12 cellular contexts compared by ENCODE assay signal in genomic region chr11:130388607-130389205, GRCh38. TPM values are rescaled to one million over a fixed set of nuclear protein-coding genes. Genes with fewer than 3 reads are reported as not detected.
A peak's percentile ranks its signal among the peaks of the same experiment; 100 is the strongest.
DNase-seq lines count a peak whose midpoint lies in the region; ATAC-seq, FAIRE-seq and TF ChIP-seq lines count a peak whose summit lies in the region.
"Had no signal": no experiment of that assay in that cellular context is flagged by ENCODE, and none has a peak within 500 bp of the region (broad histone marks: within the 10 kb centered on the region; RNA-seq: fewer than 3 reads in every experiment).

No MANE protein-coding gene starts in this region.

- no peaks in the 10 kb centered on the region for H3K9me3 ChIP-seq in effector memory CD4-positive, alpha-beta T cell (ENCODE audit: control insufficient read depth, low read length)
- H3K9me3 ChIP-seq in BE2C: no peaks in the 10 kb centered on the region
- H3K9me3 ChIP-seq: adrenal gland had no signal

- no peaks in the 10 kb centered on the region for H3K36me3 Mint-ChIP-seq in activated naive CD4-positive, alpha-beta T cell treated with anti-CD3 and anti-CD28 coated beads, Interleukin-2, amount 50 U/mL, for 24 hours
- no peaks in the 10 kb centered on the region for H3K36me3 Mint-ChIP-seq in T-helper 2 cell treated with Interferon-gamma antibody and Interleukin-4, amounts not matched to agents 5 μg/mL and 100 μg/mL, for 36 hours (ENCODE audit: low read depth)
- peaks cover 6% of the 10 kb centered on the region for H3K36me3 Mint-ChIP-seq in stimulated activated effector memory CD8-positive, alpha-beta T cell treated with anti-CD3 and anti-CD28 coated beads, Interleukin-12 subunit alpha, Interleukin-12 subunit beta, amount 100 ng/mL, for 72 hours

- H3K27me3 ChIP-seq in effector memory CD4-positive, alpha-beta T cell (replicated peaks; ENCODE audit: control insufficient read depth, insufficient read depth, low read length, poor library complexity, severe bottlenecking): no peaks in the 10 kb centered on the region
- no peaks in the 10 kb centered on the region for H3K27me3 ChIP-seq in BE2C
- H3K27me3 ChIP-seq: adrenal gland had no signal

- H3K4me3 ChIP-seq in effector memory CD4-positive, alpha-beta T cell (ENCODE audit: insufficient read depth, low read depth, low read length, poor library complexity, severe bottlenecking): peak overlapping the region; percentile 37
- no peak overlapping the region for H3K4me3 ChIP-seq in BE2C (ENCODE audit: low read depth, low read length)
- H3K4me3 ChIP-seq: adrenal gland, coronary artery had no signal

- TF ChIP-seq POLR2A in GM12892 (IDR thresholded peaks at IDR 0.05; ENCODE audit: low read depth, low read length): no peak

- TF ChIP-seq CTCF in BE2C (IDR thresholded peaks at IDR 0.05; ENCODE audit: low read depth, low read length): no peak

- peak overlapping the region; percentile 59 for H3K27ac Mint-ChIP-seq in activated naive CD4-positive, alpha-beta T cell treated with anti-CD3 and anti-CD28 coated beads, Interleukin-2, amount 50 U/mL, for 24 hours
- H3K27ac Mint-ChIP-seq in T-helper 2 cell treated with Interferon-gamma antibody and Interleukin-4, amounts not matched to agents 5 μg/mL and 100 μg/mL, for 36 hours: peak overlapping the region; percentile 39
- peak overlapping the region; percentile 84 for H3K27ac Mint-ChIP-seq in stimulated activated effector memory CD8-positive, alpha-beta T cell treated with anti-CD3 and anti-CD28 coated beads, Interleukin-12 subunit alpha, Interleukin-12 subunit beta, amount 100 ng/mL, for 72 hours

- no peak for DNase-seq in activated naive CD4-positive, alpha-beta T cell (lab: John Stamatoyannopoulos, UW)
- DNase-seq in T-helper 2 cell treated with Interferon-gamma antibody and Interleukin-4, amounts not matched to agents 5 μg/mL and 100 μg/mL, for 36 hours (ENCODE audit: low spot score): no peak
- DNase-seq in effector memory CD4-positive, alpha-beta T cell: no peak
- DNase-seq in stimulated activated effector memory CD8-positive, alpha-beta T cell treated with anti-CD3 and anti-CD28 coated beads, Interleukin-12 subunit alpha, Interleukin-12 subunit beta, amount 100 ng/mL, for 72 hours (ENCODE audit: low spot score in 2 of 2): no peak
- DNase-seq in GM12892 (ENCODE audit: insufficient read length) (no peak), BE2C (no peak)
- DNase-seq: mesenchymal stem cell, NCI-H2227 treated with DMSO at 0.1 percent for 48 hours had no signal

- H3K27me3 Mint-ChIP-seq in activated naive CD4-positive, alpha-beta T cell treated with anti-CD3 and anti-CD28 coated beads, Interleukin-2, amount 50 U/mL, for 24 hours: no peaks in the 10 kb centered on the region
- H3K27me3 Mint-ChIP-seq in T-helper 2 cell treated with Interferon-gamma antibody and Interleukin-4, amounts not matched to agents 5 μg/mL and 100 μg/mL, for 36 hours (ENCODE audit: low read depth): no peaks in the 10 kb centered on the region

- no peaks in the 10 kb centered on the region for H3K9me3 Mint-ChIP-seq in activated naive CD4-positive, alpha-beta T cell treated with anti-CD3 and anti-CD28 coated beads, Interleukin-2, amount 50 U/mL, for 24 hours
- H3K9me3 Mint-ChIP-seq in T-helper 2 cell treated with Interferon-gamma antibody and Interleukin-4, amounts not matched to agents 5 μg/mL and 100 μg/mL, for 36 hours: no peaks in the 10 kb centered on the region
- no peaks in the 10 kb centered on the region for H3K9me3 Mint-ChIP-seq in stimulated activated effector memory CD8-positive, alpha-beta T cell treated with anti-CD3 and anti-CD28 coated beads, Interleukin-12 subunit alpha, Interleukin-12 subunit beta, amount 100 ng/mL, for 72 hours

- FAIRE-seq in GM12892 (lab: Jason Lieb, UNC): no peak

- H3K36me3 ChIP-seq in effector memory CD4-positive, alpha-beta T cell (ENCODE audit: control insufficient read depth, insufficient read depth, low read length): no peaks in the 10 kb centered on the region
- H3K36me3 ChIP-seq in BE2C: no peaks in the 10 kb centered on the region
- H3K36me3 ChIP-seq: adrenal gland had no signal

- peaks cover 23% of the 10 kb centered on the region for H3K4me1 Mint-ChIP-seq in activated naive CD4-positive, alpha-beta T cell treated with anti-CD3 and anti-CD28 coated beads, Interleukin-2, amount 50 U/mL, for 24 hours
- peaks cover 17% of the 10 kb centered on the region for H3K4me1 Mint-ChIP-seq in T-helper 2 cell treated with Interferon-gamma antibody and Interleukin-4, amounts not matched to agents 5 μg/mL and 100 μg/mL, for 36 hours (ENCODE audit: low read depth)
- peaks cover 28% of the 10 kb centered on the region for H3K4me1 Mint-ChIP-seq in stimulated activated effector memory CD8-positive, alpha-beta T cell treated with anti-CD3 and anti-CD28 coated beads, Interleukin-12 subunit alpha, Interleukin-12 subunit beta, amount 100 ng/mL, for 72 hours

- peak overlapping the region; percentile 85 for H3K4me3 Mint-ChIP-seq in activated naive CD4-positive, alpha-beta T cell treated with anti-CD3 and anti-CD28 coated beads, Interleukin-2, amount 50 U/mL, for 24 hours
- peak overlapping the region; percentile 47 for H3K4me3 Mint-ChIP-seq in T-helper 2 cell treated with Interferon-gamma antibody and Interleukin-4, amounts not matched to agents 5 μg/mL and 100 μg/mL, for 36 hours
- H3K4me3 Mint-ChIP-seq in stimulated activated effector memory CD8-positive, alpha-beta T cell treated with anti-CD3 and anti-CD28 coated beads, Interleukin-12 subunit alpha, Interleukin-12 subunit beta, amount 100 ng/mL, for 72 hours: peak overlapping the region; percentile 57

- ATAC-seq in stimulated activated effector memory CD8-positive, alpha-beta T cell treated with anti-CD3 and anti-CD28 coated beads, Interleukin-12 subunit alpha, Interleukin-12 subunit beta, amount 100 ng/mL, for 72 hours: peak; percentile 68
- ATAC-seq in GM18909 (IDR thresholded peaks at IDR 0.05; ENCODE audit: poor library complexity, unreplicated experiment): no peak

- H3K27ac ChIP-seq in effector memory CD4-positive, alpha-beta T cell (ENCODE audit: insufficient read depth, low read length, poor library complexity, severe bottlenecking): no peak overlapping the region
- H3K27ac ChIP-seq: adrenal gland, coronary artery had no signal

- H3K4me1 ChIP-seq in effector memory CD4-positive, alpha-beta T cell (ENCODE audit: control insufficient read depth, insufficient read depth, low read length, poor library complexity, severe bottlenecking): no peaks in the 10 kb centered on the region
- no peaks in the 10 kb centered on the region for H3K4me1 ChIP-seq in BE2C
- H3K4me1 ChIP-seq: adrenal gland had no signal

RNA-seq across cellular contexts. Expression of gene ADAMTS8, which starts 39.7 kb away (rescaled TPM):
- polyA plus RNA-seq in GM12892 (2012; ENCODE audit: missing spikeins): not detected
- polyA plus RNA-seq in BE2C (2012; ENCODE audit: insufficient read depth, insufficient read length, low read depth): not detected

RNA-seq across cellular contexts. Expression of gene ADAMTS15, which starts 59.7 kb away (rescaled TPM):
- polyA plus RNA-seq in GM12892 (2012; ENCODE audit: missing spikeins): not detected
- polyA plus RNA-seq in BE2C (2012; ENCODE audit: insufficient read depth, insufficient read length, low read depth): 0.99 TPM
